11 cellular contexts compared by ENCODE assay signal in the genomic region with DNA sequence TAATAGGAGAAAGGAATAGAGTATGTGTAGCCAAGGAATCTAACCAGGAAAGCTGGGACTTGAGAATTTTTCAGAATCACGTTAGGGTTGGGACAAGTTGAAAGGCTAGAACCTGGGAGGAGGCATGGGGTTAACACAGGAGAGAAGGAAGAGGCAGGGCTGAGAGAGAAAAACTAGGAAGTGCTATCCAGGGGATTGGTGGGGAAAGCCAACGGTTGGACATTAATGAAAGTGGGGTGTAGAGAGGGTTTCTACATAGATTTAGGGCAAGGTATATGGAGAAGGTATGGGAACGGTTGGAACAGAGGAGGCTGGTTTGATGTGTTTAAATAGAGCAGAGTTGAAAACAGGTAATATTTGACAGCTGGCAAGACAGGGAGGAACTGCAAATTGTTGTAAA. TPM values are rescaled to one million over a fixed set of nuclear protein-coding genes. Genes with fewer than 3 reads are reported as not detected.
DNase-seq lines count a peak whose midpoint lies in the region; ATAC-seq and TF ChIP-seq lines count a peak whose summit lies in the region.
"Had no signal": no experiment of that assay in that cellular context is flagged by ENCODE, and none has a peak within 500 bp of the region (broad histone marks: within the 10 kb centered on the region; RNA-seq: fewer than 3 reads in every experiment).

No MANE protein-coding gene starts in this region.

- intact Hi-C loops in left ventricle myocardium inferior (cut with micrococcal nuclease): no loop called here
- intact Hi-C loops in Right ventricle myocardium superior (cut with DNase I): no loop called here
- intact Hi-C loops in vagina (cut with DNase I): no loop called here

- H2BK5ac ChIP-seq in mesenchymal stem cell (ENCODE audit: low read depth, low read length, poor library complexity, severe bottlenecking): no peak overlapping the region

- TF ChIP-seq CTCF in left ventricle myocardium inferior (IDR thresholded peaks at IDR 0.05; ENCODE audit: borderline replicate concordance) (no peak), vagina (IDR thresholded peaks at IDR 0.05) (no peak), GM20000 (IDR thresholded peaks at IDR 0.05; ENCODE audit: extremely low read depth, missing control alignments) (no peak)

- H4K91ac ChIP-seq in mesenchymal stem cell (ENCODE audit: low read length): no peak overlapping the region

- H3K4me1 ChIP-seq in left ventricle myocardium inferior (peaks cover 79% of the 10 kb centered on the region), adipocyte (ENCODE audit: control insufficient read depth, insufficient read depth, low read length) (peaks cover 49% of the 10 kb centered on the region), mesenchymal stem cell (ENCODE audit: control insufficient read depth, insufficient read depth, low read depth, low read length) (peaks cover 18% of the 10 kb centered on the region), vagina (peaks cover 60% of the 10 kb centered on the region)

- no peak overlapping the region for H2BK12ac ChIP-seq in mesenchymal stem cell (ENCODE audit: low read length in 2 of 2)

- peaks cover 13% of the 10 kb centered on the region for H3K79me1 ChIP-seq in mesenchymal stem cell (replicated peaks; ENCODE audit: low read length, poor library complexity, severe bottlenecking)

- H3K9me3 ChIP-seq in left ventricle myocardium inferior (replicated peaks) (no peaks in the 10 kb centered on the region), adipocyte (ENCODE audit: control insufficient read depth, low read length) (no peaks in the 10 kb centered on the region), mesenchymal stem cell (ENCODE audit: control insufficient read depth, low read length) (no peaks in the 10 kb centered on the region), vagina (no peaks in the 10 kb centered on the region)

- no peak overlapping the region for H3K23ac ChIP-seq in mesenchymal stem cell (ENCODE audit: low read length in 2 of 2)

- H4K8ac ChIP-seq in mesenchymal stem cell (ENCODE audit: low read length): no peak overlapping the region

- H2AK5ac ChIP-seq in mesenchymal stem cell (ENCODE audit: low read length, severe bottlenecking): no peak overlapping the region

- no peak overlapping the region for H2BK15ac ChIP-seq in mesenchymal stem cell (ENCODE audit: low read depth, poor library complexity, severe bottlenecking)

- H3K27me3 ChIP-seq in left ventricle myocardium inferior (ENCODE audit: low read depth): no peaks in the 10 kb centered on the region
- no peaks in the 10 kb centered on the region for H3K27me3 ChIP-seq in adipocyte (replicated peaks; ENCODE audit: control insufficient read depth, insufficient read depth, low read length)
- H3K27me3 ChIP-seq in mesenchymal stem cell (ENCODE audit: control insufficient read depth in 1 of 2, insufficient read depth in 1 of 2, low read length in 2 of 2): no peaks in the 10 kb centered on the region
- no peaks in the 10 kb centered on the region for H3K27me3 ChIP-seq in vagina

- no peak overlapping the region for H3K4ac ChIP-seq in mesenchymal stem cell (ENCODE audit: low read depth in 1 of 2, low read length in 2 of 2)

- H3K9ac ChIP-seq in adipocyte (ENCODE audit: low read length): peak overlapping the region; percentile 99
- H3K9ac ChIP-seq in mesenchymal stem cell (ENCODE audit: low read length): peak overlapping the region; percentile 98

- no peak overlapping the region for H2BK120ac ChIP-seq in mesenchymal stem cell (ENCODE audit: low read depth, low read length)

- no peak for ATAC-seq in Right ventricle myocardium superior (ENCODE audit: poor library complexity)
- ATAC-seq in GM18873 (IDR thresholded peaks at IDR 0.05; ENCODE audit: low FRiP score, unreplicated experiment): no peak

- H3K14ac ChIP-seq in mesenchymal stem cell (ENCODE audit: low read length in 2 of 2): no peak overlapping the region

- no peak overlapping the region for H2AFZ ChIP-seq in mesenchymal stem cell (ENCODE audit: low read depth, low read length)

- no peak overlapping the region for H3K18ac ChIP-seq in mesenchymal stem cell (ENCODE audit: low read depth in 1 of 2, low read length in 2 of 2)

- no peak for TF ChIP-seq POLR2A in vagina (IDR thresholded peaks at IDR 0.05)

- peak overlapping the region; percentile 99 for H3K27ac ChIP-seq in left ventricle myocardium inferior (replicated peaks)
- H3K27ac ChIP-seq in mesenchymal stem cell (ENCODE audit: low read length, poor library complexity, severe bottlenecking): no peak overlapping the region
- no peak overlapping the region for H3K27ac ChIP-seq in vagina

- no peak for DNase-seq in left ventricle myocardium inferior
- no peak for DNase-seq in Right ventricle myocardium superior
- no peak for DNase-seq in adipocyte (ENCODE audit: low read depth)
- no peak for DNase-seq in mesenchymal stem cell
- no peak for DNase-seq in vagina (ENCODE audit: extremely low spot score in 2 of 2)
- DNase-seq in NCI-H2171 (lab: John Stamatoyannopoulos, UW): no peak
- no peak for DNase-seq in GM20000 (ENCODE audit: low spot score)
- DNase-seq: DMS 273 treated with DMSO at 0.1 percent for 48 hours, Kasumi-1 had no signal

- H3K36me3 ChIP-seq in left ventricle myocardium inferior (peaks cover 33% of the 10 kb centered on the region), adipocyte (ENCODE audit: control insufficient read depth, insufficient read depth, low read length, severe bottlenecking) (peaks cover 29% of the 10 kb centered on the region), mesenchymal stem cell (ENCODE audit: control insufficient read depth in 1 of 2, insufficient read depth in 2 of 2, low read depth in 1 of 2, low read length in 2 of 2) (peaks cover 34 to 38% of the 10 kb centered on the region in 2 experiments), vagina (peaks cover 0 to 38% of the 10 kb centered on the region in 2 donors)

- WGBS in mesenchymal stem cell: 70% methylated on average over 3 of the region's 3 CpGs

- peak overlapping the region; percentile 82 for H3K4me3 ChIP-seq in left ventricle myocardium inferior
- H3K4me3 ChIP-seq in adipocyte (ENCODE audit: low read length): peak overlapping the region; percentile 91
- peak overlapping the region in 1 of 2 experiments; percentile 90 for H3K4me3 ChIP-seq in mesenchymal stem cell (ENCODE audit: insufficient read depth in 1 of 2, low read depth in 1 of 2, low read length in 2 of 2)
- H3K4me3 ChIP-seq in vagina: peak overlapping the region; percentile 80 to 97

- H3K4me2 ChIP-seq in mesenchymal stem cell (ENCODE audit: low read length, poor library complexity, severe bottlenecking): peak overlapping the region; percentile 61

RNA-seq across cellular contexts. Expression of a gene that starts 2.7 kb away (rescaled TPM):
- total RNA-seq in left ventricle myocardium inferior (251 TPM), Right ventricle myocardium superior (243 TPM), vagina (534 TPM)
- 290 TPM for polyA plus RNA-seq in mesenchymal stem cell (2013, experiment 1 of 2)
- 246 TPM for polyA plus RNA-seq in mesenchymal stem cell (2013, experiment 2 of 2)

RNA-seq across cellular contexts. Expression of a gene that starts 21.9 kb away (rescaled TPM):
- total RNA-seq in left ventricle myocardium inferior: 304 TPM
- total RNA-seq in Right ventricle myocardium superior: 299 TPM
- polyA plus RNA-seq in mesenchymal stem cell (2013, experiment 1 of 2): 154 TPM
- 152 TPM for polyA plus RNA-seq in mesenchymal stem cell (2013, experiment 2 of 2)
- total RNA-seq in vagina: 530 TPM

RNA-seq across cellular contexts. Expression of a gene that starts 32.2 kb away (rescaled TPM):
- total RNA-seq in left ventricle myocardium inferior (not detected), Right ventricle myocardium superior (not detected), vagina (not detected)
- not detected for polyA plus RNA-seq in mesenchymal stem cell (2013, experiment 1 of 2)
- polyA plus RNA-seq in mesenchymal stem cell (2013, experiment 2 of 2): not detected
- polyA plus RNA-seq: esophagus had no signal

RNA-seq across cellular contexts. Expression of a gene that starts 35.1 kb away (rescaled TPM):
- total RNA-seq in left ventricle myocardium inferior: 0.11 TPM
- 0.30 TPM for total RNA-seq in Right ventricle myocardium superior
- 0.52 TPM for polyA plus RNA-seq in mesenchymal stem cell (2013, experiment 1 of 2)
- polyA plus RNA-seq in mesenchymal stem cell (2013, experiment 2 of 2): 0.68 TPM
- total RNA-seq in vagina: 61.6 TPM

RNA-seq across cellular contexts. Expression of a gene that starts 43.1 kb away (rescaled TPM):
- not detected for total RNA-seq in left ventricle myocardium inferior
- not detected for total RNA-seq in Right ventricle myocardium superior
- not detected for polyA plus RNA-seq in mesenchymal stem cell (2013, experiment 1 of 2)
- polyA plus RNA-seq in mesenchymal stem cell (2013, experiment 2 of 2): not detected
- not detected for total RNA-seq in vagina
- polyA plus RNA-seq: esophagus had no signal
